Comparison of ENCODE assay signal across 8 cellular contexts in genomic region chr2:33599175-33599942, GRCh38. TPM values are rescaled to one million over a fixed set of nuclear protein-coding genes. Genes with fewer than 3 reads are reported as not detected.
DNase-seq lines count a peak whose midpoint lies in the region; ATAC-seq, FAIRE-seq and TF ChIP-seq lines count a peak whose summit lies in the region.

Gene FAM98A, minus strand, starts transcription at chr2:33599299. Its CDS starts 78 bp downstream, at chr2:33599221.

- H4K20me1 ChIP-seq in keratinocyte (ENCODE audit: control insufficient read depth, extremely low read depth, insufficient read depth, low read length), result no peaks in the 10 kb centered on the region

- H2AFZ ChIP-seq in keratinocyte (ENCODE audit: control insufficient read depth, low read length), result peak within 1 kb of the TSS; percentile 98

- H3K4me1 ChIP-seq in keratinocyte (ENCODE audit: control insufficient read depth, extremely low read depth, insufficient read depth, low read length), result peaks cover 4% of the 10 kb centered on the region

- TF ChIP-seq POLR2A in GM19099 (IDR thresholded peaks at IDR 0.05; ENCODE audit: extremely low read depth, insufficient read length, low read depth), result peak; percentile 64

- no peaks in the 10 kb centered on the region for H3K9me1 ChIP-seq in keratinocyte (ENCODE audit: control insufficient read depth, extremely low read depth, insufficient read depth, low read length)

- H3K27ac ChIP-seq in keratinocyte (ENCODE audit: control insufficient read depth, insufficient read depth, low read length), result peak within 1 kb of the TSS; percentile 86

- H3K4me3 ChIP-seq in keratinocyte (ENCODE audit: control insufficient read depth in 2 of 3, extremely low read depth in 1 of 3, insufficient read depth in 2 of 3, low read depth in 1 of 3, low read length in 3 of 3), result peak within 1 kb of the TSS; percentile 77 to 93 (median 86)

- ATAC-seq in HG03432 (IDR thresholded peaks at IDR 0.05; ENCODE audit: unreplicated experiment), result peak; percentile 92

- no peaks in the 10 kb centered on the region for H3K27me3 ChIP-seq in keratinocyte (ENCODE audit: control insufficient read depth, extremely low read depth, insufficient read depth, low read length)

- TF ChIP-seq CTCF in keratinocyte (optimal IDR thresholded peaks at IDR 0.05 in 1 of 3, IDR thresholded peaks at IDR 0.05 in 1 of 3, conservative IDR thresholded peaks at IDR 0.05 in 1 of 3; ENCODE audit: extremely low read depth in 1 of 3, insufficient read depth in 2 of 3, low read length in 3 of 3), result peak in 1 of 3 experiments; percentile 11

- dilution Hi-C loops in keratinocyte (cut with MboI; ENCODE audit: extremely low pct_ligation_motif_present, low sequenced_read_pairs), result no loop called here

- no peak for FAIRE-seq in keratinocyte (lab: Jason Lieb, UNC)

- DNase-seq in Ammon's horn (ENCODE audit: low spot score) (peak; percentile 98), NCI-H510A (lab: John Stamatoyannopoulos, UW) (peak; percentile 87), cerebellum (ENCODE audit: low spot score) (peak; percentile 94), keratinocyte (ENCODE audit: low read depth, low spot score) (peak; percentile 94)
- DNase-seq in activated CD4-positive, alpha-beta T cell treated with anti-CD3 and anti-CD28 coated beads for 1 hour, result peak; percentile 99
- DNase-seq in stimulated activated CD4-positive, alpha-beta T cell treated with anti-CD3 and anti-CD28 coated beads, Interleukin-15, amount 100 ng/mL, for 1 hour (ENCODE audit: low read depth in 1 of 2, low spot score in 1 of 2), result peak; percentile 97 to 98

- peak within 1 kb of the TSS; percentile 91 for H3K4me2 ChIP-seq in keratinocyte (ENCODE audit: control insufficient read depth, extremely low read depth, insufficient read depth, low read depth, low read length)

- H3K9me3 ChIP-seq in keratinocyte (ENCODE audit: control insufficient read depth, low read depth, low read length), result no peaks in the 10 kb centered on the region

- peak within 1 kb of the TSS; percentile 90 for H3K9ac ChIP-seq in keratinocyte (ENCODE audit: control insufficient read depth, extremely low read depth, insufficient read depth, low read length)

- peaks cover 42% of the 10 kb centered on the region for H3K79me2 ChIP-seq in keratinocyte (ENCODE audit: control insufficient read depth, insufficient read depth, low read length)

- peaks cover 0 to 4% of the 10 kb centered on the region in 2 experiments for H3K36me3 ChIP-seq in keratinocyte (ENCODE audit: control insufficient read depth in 2 of 2, extremely low read depth in 1 of 2, insufficient read depth in 2 of 2, low read length in 2 of 2)

RNA-seq across cellular contexts. Expression of gene FAM98A, which starts in this region (rescaled TPM):
- total RNA-seq in cerebellum, result 22.6 TPM
- 97.7 to 324 TPM (median 116 TPM) in 3 replicates for polyA plus RNA-seq in keratinocyte
- polyA plus RNA-seq in keratinocyte (2011; ENCODE audit: low read depth), result 16.5 TPM
- polyA plus RNA-seq in keratinocyte (2011; cell fraction: cytosol; rRNA removed), result 189 and 285 TPM in 2 replicates
- 252 and 266 TPM in 2 replicates for polyA plus RNA-seq in keratinocyte (2011; cell fraction: nucleus; rRNA removed)
- 84.0 and 154 TPM in 2 replicates for polyA plus RNA-seq in keratinocyte (2012; ENCODE audit: low replicate concordance)
- 24.0 to 149 TPM (median 97.5 TPM) in 3 replicates for polyA minus RNA-seq in keratinocyte
- 31.8 TPM for polyA minus RNA-seq in keratinocyte (2011; cell fraction: cytosol; rRNA and poly(A)+ RNA removed)
- polyA minus RNA-seq in keratinocyte (2011; cell fraction: nucleus; rRNA and poly(A)+ RNA removed), result 77.9 and 134 TPM in 2 replicates

Comparison
In these comparisons a context has a peak if more than half of its experiments do, and no peak if none do; other contexts are left out.
1. Peak in every context shown above with its lines: DNase-seq, ATAC-seq, H3K4me3 ChIP-seq and H3K27ac ChIP-seq.